33 cellular contexts compared by ENCODE assay signal in genomic region chr11:91366816-91367215, GRCh38.
"Had no signal": no experiment of that assay in that cellular context is flagged by ENCODE, and none has a peak within 500 bp of the region (broad histone marks: within the 10 kb centered on the region; RNA-seq: fewer than 3 reads in every experiment).

No MANE protein-coding gene starts in this region.

- H3K27ac Mint-ChIP-seq: activated B cell treated with CpG ODN at 0.5 μM for 24 hours; activated CD8-positive, alpha-beta T cell treated with anti-CD3 and anti-CD28 coated beads for 36 hours; activated naive CD4-positive, alpha-beta T cell treated with anti-CD3 and anti-CD28 coated beads, Interleukin-2, amount 10 ng/mL, durations not matched to agents 7 days and 5 days; activated naive CD4-positive, alpha-beta T cell treated with anti-CD3 and anti-CD28 coated beads, Interleukin-2, amount 50 U/mL, for 72 hours; activated naive CD8-positive, alpha-beta T cell treated with anti-CD3 and anti-CD28 coated beads, Interleukin-2, amount 10 ng/mL, durations not matched to agents 7 days and 5 days; activated T-helper 2 cell treated with anti-CD3 and anti-CD28 coated beads, Interferon-gamma antibody, Interleukin-2, Interleukin-4, amounts not matched to agents 10 μg/mL and 5 μg/mL and 100 μg/mL, durations not matched to agents 14 hours and 24 hours and 36 hours; T-helper 17 cell; T-helper 2 cell treated with Interferon-gamma antibody and Interleukin-4, amounts not matched to agents 5 μg/mL and 100 μg/mL, for 36 hours had no signal

- H3K27me3 ChIP-seq: brain microvascular endothelial cell, heart left ventricle had no signal

- H3K27me3 Mint-ChIP-seq: activated B cell treated with CpG ODN at 0.5 μM for 24 hours; activated CD8-positive, alpha-beta T cell treated with anti-CD3 and anti-CD28 coated beads for 36 hours; activated naive CD4-positive, alpha-beta T cell treated with anti-CD3 and anti-CD28 coated beads, Interleukin-2, amount 10 ng/mL, durations not matched to agents 7 days and 5 days; activated naive CD8-positive, alpha-beta T cell treated with anti-CD3 and anti-CD28 coated beads, Interleukin-2, amount 10 ng/mL, durations not matched to agents 7 days and 5 days; central memory CD8-positive, alpha-beta T cell; T-helper 17 cell had no signal

- DNase-seq: activated B cell treated with CpG ODN at 0.5 μM for 24 hours; activated CD4-positive, alpha-beta T cell treated with anti-CD3 and anti-CD28 coated beads for 48 hours; activated CD4-positive, alpha-beta T cell treated with anti-CD3 and anti-CD28 coated beads, Interleukin-2, amount 50 U/mL, for 1 hour; activated CD4-positive, alpha-beta T cell treated with anti-CD3 and anti-CD28 coated beads, Interleukin-2, amount 50 U/mL, for 48 hours; activated CD8-positive, alpha-beta memory T cell treated with anti-CD3 and anti-CD28 coated beads for 24 hours; activated CD8-positive, alpha-beta T cell treated with anti-CD3 and anti-CD28 coated beads for 36 hours; activated effector memory CD4-positive, alpha-beta T cell treated with anti-CD3 and anti-CD28 coated beads, Interleukin-2, amount 50 U/mL, for 16 hours; activated naive CD4-positive, alpha-beta T cell treated with anti-CD3 and anti-CD28 coated beads, Interleukin-2, amount 10 ng/mL, durations not matched to agents 7 days and 5 days; activated naive CD8-positive, alpha-beta T cell treated with anti-CD3 and anti-CD28 coated beads, Interleukin-2, amount 10 ng/mL, durations not matched to agents 7 days and 5 days; activated T-cell treated with anti-CD3 and anti-CD28 coated beads, Interleukin-2, amount 50 U/mL, for 4 hours; brain microvascular endothelial cell; cortex of kidney; dermis blood vessel endothelial cell; effector CD8-positive, alpha-beta T cell; foreskin fibroblast; glutamatergic neuron; heart left ventricle; T-helper 1 cell; T-helper 17 cell; T1000; WERI-Rb-1 had no signal

- ATAC-seq: activated CD4-positive, CD25-positive, alpha-beta regulatory T cell treated with anti-CD3 and anti-CD28 coated beads, Interleukin-2, amount 50 U/mL, for 24 hours; activated CD8-positive, alpha-beta T cell treated with anti-CD3 and anti-CD28 coated beads for 36 hours; activated naive CD4-positive, alpha-beta T cell treated with anti-CD3 and anti-CD28 coated beads, Interleukin-2, amount 50 U/mL, for 72 hours; activated T-cell treated with anti-CD3 and anti-CD28 coated beads, Interleukin-2, amount 50 U/mL, for 4 hours; heart left ventricle; T-helper 17 cell had no signal

- H3K9me3 ChIP-seq: heart left ventricle had no signal

- H3K4me1 Mint-ChIP-seq: activated B cell treated with CpG ODN at 0.5 μM for 24 hours; activated naive CD4-positive, alpha-beta T cell treated with anti-CD3 and anti-CD28 coated beads, Interleukin-2, amount 10 ng/mL, durations not matched to agents 7 days and 5 days; activated naive CD8-positive, alpha-beta T cell treated with anti-CD3 and anti-CD28 coated beads, Interleukin-2, amount 10 ng/mL, durations not matched to agents 7 days and 5 days; central memory CD8-positive, alpha-beta T cell; T-helper 17 cell had no signal

- FAIRE-seq: astrocyte, bronchial epithelial cell, colon, endometrium, endothelial cell of umbilical vein, frontal cortex had no signal

- H3K4me3 Mint-ChIP-seq: activated B cell treated with CpG ODN at 0.5 μM for 24 hours; activated CD8-positive, alpha-beta T cell treated with anti-CD3 and anti-CD28 coated beads for 36 hours; activated naive CD4-positive, alpha-beta T cell treated with anti-CD3 and anti-CD28 coated beads, Interleukin-2, amount 10 ng/mL, durations not matched to agents 7 days and 5 days; activated naive CD8-positive, alpha-beta T cell treated with anti-CD3 and anti-CD28 coated beads, Interleukin-2, amount 10 ng/mL, durations not matched to agents 7 days and 5 days; activated T-cell treated with anti-CD3 and anti-CD28 coated beads, Interleukin-2, amount 50 U/mL, for 4 hours; central memory CD8-positive, alpha-beta T cell; T-helper 17 cell; T-helper 2 cell treated with Interferon-gamma antibody and Interleukin-4, amounts not matched to agents 5 μg/mL and 100 μg/mL, for 36 hours had no signal

- H3K36me3 Mint-ChIP-seq: activated naive CD4-positive, alpha-beta T cell treated with anti-CD3 and anti-CD28 coated beads, Interleukin-2, amount 10 ng/mL, durations not matched to agents 7 days and 5 days; activated naive CD4-positive, alpha-beta T cell treated with anti-CD3 and anti-CD28 coated beads, Interleukin-2, amount 50 U/mL, for 72 hours; activated naive CD8-positive, alpha-beta T cell treated with anti-CD3 and anti-CD28 coated beads, Interleukin-2, amount 10 ng/mL, durations not matched to agents 7 days and 5 days had no signal

- H3K36me3 ChIP-seq: brain microvascular endothelial cell, heart left ventricle, WERI-Rb-1 had no signal

- H3K4me3 ChIP-seq: heart left ventricle had no signal

- H3K4me1 ChIP-seq: heart left ventricle had no signal

- H3K27ac ChIP-seq: brain microvascular endothelial cell, epithelial cell of prostate, heart left ventricle, WERI-Rb-1 had no signal
